13 cellular contexts compared by ENCODE assay signal in the genomic region with DNA sequence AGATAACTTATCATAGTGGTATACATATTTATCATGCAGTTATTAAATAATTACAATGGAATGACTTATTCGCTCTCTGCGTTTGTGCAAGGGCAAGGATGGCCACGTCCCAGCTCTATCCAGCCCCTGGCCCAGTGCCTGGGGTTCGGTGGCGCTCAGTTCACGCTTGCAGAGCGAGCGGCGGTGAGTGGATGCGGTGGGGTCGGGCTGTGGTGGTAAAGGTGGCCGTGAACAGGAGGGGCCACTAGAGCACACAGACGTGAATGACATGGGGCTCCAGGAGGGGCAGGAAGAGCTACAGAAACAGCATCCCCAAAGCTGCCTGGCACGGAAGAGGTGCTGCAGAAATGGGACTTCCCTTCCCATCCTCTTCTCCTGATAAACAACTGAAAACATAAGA. TPM values are rescaled to one million over a fixed set of nuclear protein-coding genes. Genes with fewer than 3 reads are reported as not detected.
DNase-seq lines count a peak whose midpoint lies in the region; TF ChIP-seq lines count a peak whose summit lies in the region.
"Had no signal": no experiment of that assay in that cellular context is flagged by ENCODE, and none has a peak within 500 bp of the region (broad histone marks: within the 10 kb centered on the region; RNA-seq: fewer than 3 reads in every experiment).

No MANE protein-coding gene starts in this region.

- H4K91ac ChIP-seq in neuronal stem cell (ENCODE audit: low read depth, low read length, poor library complexity) = peak overlapping the region; percentile 92

- H3K9ac ChIP-seq in neuronal stem cell (ENCODE audit: low read depth, low read length, poor library complexity) = no peak overlapping the region

- no peak overlapping the region for H3K4me2 ChIP-seq in neuronal stem cell (ENCODE audit: insufficient read depth, low read length, poor library complexity, severe bottlenecking)

- peak overlapping the region; percentile 77 for H3K18ac ChIP-seq in neuronal stem cell (ENCODE audit: low read length)

- no CpG with 5 or more reads among the region's 14 CpGs for WGBS in neuronal stem cell (ENCODE audit: extremely low coverage in 2 of 2, insufficient read length in 2 of 2, insufficient replicate concordance in 1 of 2), 2 donors

- H3K79me1 ChIP-seq in neuronal stem cell (ENCODE audit: low read depth, low read length) = no peaks in the 10 kb centered on the region

- intact Hi-C loops in activated CD4-positive, alpha-beta T cell treated with anti-CD3 and anti-CD28 coated beads, Interleukin-2, amount 10 ng/mL, durations not matched to agents 24 days and 14 days (cut with micrococcal nuclease) = no loop called here

- H4K8ac ChIP-seq in neuronal stem cell (ENCODE audit: low read depth, low read length) = no peak overlapping the region

- H3K14ac ChIP-seq in neuronal stem cell (ENCODE audit: low read length) = no peak overlapping the region

- no peaks in the 10 kb centered on the region for H3K27me3 ChIP-seq in HL-60 (ENCODE audit: insufficient read depth, poor library complexity, severe bottlenecking)
- H3K27me3 ChIP-seq in neuronal stem cell (ENCODE audit: control insufficient read depth in 3 of 3, insufficient read depth in 3 of 3, low read depth in 1 of 3, low read length in 3 of 3) = peaks cover 0 to 39% (median 0%) of the 10 kb centered on the region in 3 experiments

- H3K23ac ChIP-seq in neuronal stem cell (ENCODE audit: low read depth, low read length, poor library complexity) = no peak overlapping the region

- H3K9me3 ChIP-seq in neuronal stem cell (replicated peaks in 1 of 2; ENCODE audit: control insufficient read depth in 2 of 2, insufficient read depth in 1 of 2, low read depth in 1 of 2, low read length in 2 of 2) = no peaks in the 10 kb centered on the region
- H3K9me3 ChIP-seq: Caco-2, HAP-1 had no signal

- H3K4me1 Mint-ChIP-seq in activated CD4-positive, alpha-beta T cell treated with anti-CD3 and anti-CD28 coated beads, Interleukin-2, amount 10 ng/mL, durations not matched to agents 24 days and 14 days = peaks cover 32% of the 10 kb centered on the region
- peaks cover 52% of the 10 kb centered on the region for H3K4me1 Mint-ChIP-seq in activated naive CD8-positive, alpha-beta T cell treated with anti-CD3 and anti-CD28 coated beads for 36 hours

- H3K27ac ChIP-seq in HL-60 (replicated peaks) (peak overlapping the region; percentile 50), neuronal stem cell (replicated peaks; ENCODE audit: low read length) (no peak overlapping the region)

- H2BK5ac ChIP-seq in neuronal stem cell (ENCODE audit: low read length) = no peak overlapping the region

- H3K4me3 Mint-ChIP-seq in activated CD4-positive, alpha-beta T cell treated with anti-CD3 and anti-CD28 coated beads, Interleukin-2, amount 10 ng/mL, durations not matched to agents 24 days and 14 days = peak overlapping the region; percentile 10
- peak overlapping the region; percentile 32 for H3K4me3 Mint-ChIP-seq in activated naive CD8-positive, alpha-beta T cell treated with anti-CD3 and anti-CD28 coated beads for 36 hours

- no peak overlapping the region for H3K27ac Mint-ChIP-seq in activated CD4-positive, alpha-beta T cell treated with anti-CD3 and anti-CD28 coated beads, Interleukin-2, amount 10 ng/mL, durations not matched to agents 24 days and 14 days
- peak overlapping the region; percentile 27 for H3K27ac Mint-ChIP-seq in activated naive CD8-positive, alpha-beta T cell treated with anti-CD3 and anti-CD28 coated beads for 36 hours

- no peak overlapping the region for H2AK5ac ChIP-seq in neuronal stem cell (ENCODE audit: low read depth, low read length)

- H3K4ac ChIP-seq in neuronal stem cell (ENCODE audit: low read length) = no peak overlapping the region

- no peaks in the 10 kb centered on the region for H3K9me3 Mint-ChIP-seq in activated CD4-positive, alpha-beta T cell treated with anti-CD3 and anti-CD28 coated beads, Interleukin-2, amount 10 ng/mL, durations not matched to agents 24 days and 14 days
- H3K9me3 Mint-ChIP-seq in activated naive CD8-positive, alpha-beta T cell treated with anti-CD3 and anti-CD28 coated beads for 36 hours = no peaks in the 10 kb centered on the region

- no peaks in the 10 kb centered on the region for H3K36me3 ChIP-seq in neuronal stem cell (replicated peaks in 1 of 2; ENCODE audit: control insufficient read depth in 2 of 2, insufficient read depth in 2 of 2, low read length in 2 of 2)
- H3K36me3 ChIP-seq: HAP-1 had no signal

- H2BK15ac ChIP-seq in neuronal stem cell (ENCODE audit: low read length) = no peak overlapping the region

- no peaks in the 10 kb centered on the region for H3K27me3 Mint-ChIP-seq in activated CD4-positive, alpha-beta T cell treated with anti-CD3 and anti-CD28 coated beads, Interleukin-2, amount 10 ng/mL, durations not matched to agents 24 days and 14 days
- H3K27me3 Mint-ChIP-seq in activated naive CD8-positive, alpha-beta T cell treated with anti-CD3 and anti-CD28 coated beads for 36 hours = no peaks in the 10 kb centered on the region

- DNase-seq in activated CD4-positive, alpha-beta T cell treated with anti-CD3 and anti-CD28 coated beads, Interleukin-2, amount 10 ng/mL, durations not matched to agents 24 days and 14 days = no peak
- DNase-seq in activated CD4-positive, alpha-beta T cell treated with anti-CD3 and anti-CD28 coated beads for 1 hour = no peak
- DNase-seq in HL-60 (ENCODE audit: low read depth in 1 of 2, low spot score in 1 of 2) (no peak), neuronal stem cell (ENCODE audit: low spot score) (no peak), cerebellar nuclear complex (lab: John Stamatoyannopoulos, UW) (no peak), OCI-M1 (lab: John Stamatoyannopoulos, UW) (no peak), SK-N-DZ (ENCODE audit: low spot score) (no peak)
- no peak for DNase-seq in activated naive CD8-positive, alpha-beta T cell treated with anti-CD3 and anti-CD28 coated beads for 36 hours
- DNase-seq: Caco-2, NCI-H446, NCI-H748 treated with DMSO at 0.1 percent for 48 hours, SHP77 treated with DMSO at 0.1 percent for 48 hours had no signal

- peaks cover 11% of the 10 kb centered on the region for H3K36me3 Mint-ChIP-seq in activated CD4-positive, alpha-beta T cell treated with anti-CD3 and anti-CD28 coated beads, Interleukin-2, amount 10 ng/mL, durations not matched to agents 24 days and 14 days (ENCODE audit: low read depth)
- peaks cover 18% of the 10 kb centered on the region for H3K36me3 Mint-ChIP-seq in activated naive CD8-positive, alpha-beta T cell treated with anti-CD3 and anti-CD28 coated beads for 36 hours

- H2BK12ac ChIP-seq in neuronal stem cell (ENCODE audit: low read length) = no peak overlapping the region

- H3K4me1 ChIP-seq in neuronal stem cell (ENCODE audit: control insufficient read depth in 2 of 2, insufficient read depth in 1 of 2, low read depth in 1 of 2, low read length in 2 of 2) = peaks cover 0 to 15% of the 10 kb centered on the region in 2 donors
- H3K4me1 ChIP-seq: HAP-1 had no signal

- H2BK120ac ChIP-seq in neuronal stem cell (ENCODE audit: low read depth, low read length) = no peak overlapping the region

- no peak overlapping the region for H2AFZ ChIP-seq in neuronal stem cell (ENCODE audit: low read length)

- H3K4me3 ChIP-seq in HL-60 (replicated peaks; ENCODE audit: insufficient read depth, low read length) (no peak overlapping the region), neuronal stem cell (ENCODE audit: low read length in 2 of 2) (no peak overlapping the region)
- H3K4me3 ChIP-seq: HAP-1 had no signal

- no peak for TF ChIP-seq CTCF in HL-60 (IDR thresholded peaks at IDR 0.05; ENCODE audit: insufficient read depth, low read length)

RNA-seq across cellular contexts. Expression of gene IRF8, which starts 28.4 kb away (rescaled TPM):
- 235 and 248 TPM in 2 replicates for total RNA-seq in activated CD4-positive, alpha-beta T cell treated with anti-CD3 and anti-CD28 coated beads, Interleukin-2, amount 10 ng/mL, durations not matched to agents 24 days and 14 days
- total RNA-seq in activated naive CD8-positive, alpha-beta T cell treated with anti-CD3 and anti-CD28 coated beads for 36 hours = 100 to 1,000 TPM; 230 to 234 TPM
- polyA plus RNA-seq in neuronal stem cell (2013, experiment 1 of 2) = 1.3 TPM
- 1.5 TPM for polyA plus RNA-seq in neuronal stem cell (2013, experiment 2 of 2)
- polyA plus RNA-seq in SK-N-DZ (2014; cell fraction: cytosol; rRNA removed) = not detected in 2 replicates
- not detected in 2 replicates for polyA plus RNA-seq in SK-N-DZ (2014; cell fraction: nucleus; rRNA removed)
